In genomic region chr12:85310025-85310424, GRCh38 we compare ENCODE assay signal across 20 cellular contexts. TPM values are rescaled to one million over a fixed set of nuclear protein-coding genes. Genes with fewer than 3 reads are reported as not detected.
DNase-seq lines count a peak whose midpoint lies in the region; ATAC-seq and TF ChIP-seq lines count a peak whose summit lies in the region.
"Had no signal": no experiment of that assay in that cellular context is flagged by ENCODE, and none has a peak within 500 bp of the region (broad histone marks: within the 10 kb centered on the region; RNA-seq: fewer than 3 reads in every experiment).

No MANE protein-coding gene starts in this region.

- no peaks in the 10 kb centered on the region for H3K9me3 ChIP-seq in PC-3 (ENCODE audit: low read length)
- H3K9me3 ChIP-seq: A549, BE2C, HAP-1, Peyer's patch, SJSA1 had no signal

- no peaks in the 10 kb centered on the region for H3K36me3 ChIP-seq in PC-3 (ENCODE audit: low read depth, low read length)
- H3K36me3 ChIP-seq: BE2C, HAP-1, Peyer's patch, SJSA1 had no signal

- no peak overlapping the region for H3K27ac ChIP-seq in PC-3 (ENCODE audit: low read length)
- H3K27ac ChIP-seq: A549, Peyer's patch, SJSA1 had no signal

- H3K9me2 ChIP-seq in PC-3 (replicated peaks; ENCODE audit: low read length) = no peaks in the 10 kb centered on the region

- no peak overlapping the region for H3K9ac ChIP-seq in PC-3 (ENCODE audit: low read length)

- POLR2A ChIA-PET in PC-3 (lab: Charles Lee; ENCODE audit: unreplicated experiment) = interaction anchor here (0.7 kb wide), 1 partner anchor 15 kb away, joined by 3 read pairs; no protein-coding TSS in a partner anchor

- TF ChIP-seq CTCF in GM12873 (IDR thresholded peaks at IDR 0.05; ENCODE audit: insufficient read depth, low read depth, low read length, missing control alignments) (peak; percentile 6), PC-3 (conservative IDR thresholded peaks at IDR 0.05; ENCODE audit: low read depth, low read length) (no peak)

- intact Hi-C loops in PC-3 (cut with micrococcal nuclease) = loop anchor here (2.0 kb wide), 1 partner anchor 153 kb away; no protein-coding TSS in a partner anchor

- H3K79me2 ChIP-seq in PC-3 (ENCODE audit: low read length) = no peaks in the 10 kb centered on the region

- H3F3A ChIP-seq in PC-3 (ENCODE audit: low read length, unreplicated experiment) = no peaks in the 10 kb centered on the region

- H3K27me3 ChIP-seq in PC-3 (ENCODE audit: low read length) = peaks cover 17% of the 10 kb centered on the region
- H3K27me3 ChIP-seq: Peyer's patch, SJSA1 had no signal

- DNase-seq in PC-3 (peak; percentile 45), left kidney (ENCODE audit: low read depth, low spot score) (peak; percentile 38), SW 1271 (lab: John Stamatoyannopoulos, UW) (no peak), hepatic stellate cell (ENCODE audit: low spot score) (no peak), NCI-H1048 (lab: John Stamatoyannopoulos, UW) (no peak), DMS114 treated with DMSO at 0.1 percent for 48 hours (lab: John Stamatoyannopoulos, UW; ENCODE audit: unreplicated experiment) (no peak)
- DNase-seq: BE2C; DMS79 treated with DMSO at 0.1 percent for 48 hours; NCI-H1436; NCI-H1930; NCI-H2227 treated with DMSO at 0.1 percent for 48 hours; NCI-H510A; NK-92 treated with Interleukin-12 subunit alpha and Interleukin-12 subunit beta, amount 100 ng/mL, for 24 hours; Peyer's patch had no signal

- peak; percentile 80 for ATAC-seq in PC-3
- ATAC-seq: GM23338 had no signal

- no peak overlapping the region for H2AFZ ChIP-seq in PC-3 (ENCODE audit: low read length)

- no peaks in the 10 kb centered on the region for H4K20me1 ChIP-seq in PC-3 (ENCODE audit: low read length)

- CTCF ChIA-PET in PC-3 (lab: Charles Lee) = interaction anchor here (0.6 to 1.9 kb wide), 2 partner anchors 132 to 164 kb away, joined by 4 to 5 read pairs; no protein-coding TSS in a partner anchor

- no peak overlapping the region for H3K4me2 ChIP-seq in PC-3 (ENCODE audit: low read length)
- H3K4me2 ChIP-seq: GM23338 had no signal

- BruUV-seq in PC-3 (replicated peaks; lab: Mats Ljungman, UMichigan) = no TSS peak

- H3K4me3 ChIP-seq in PC-3 (ENCODE audit: low read length) = no peak overlapping the region
- H3K4me3 ChIP-seq: A549, GM23338, HAP-1, Peyer's patch, SJSA1 had no signal

- H3K4me1 ChIP-seq in PC-3 (ENCODE audit: insufficient read depth, low read length) = no peaks in the 10 kb centered on the region
- H3K4me1 ChIP-seq: A549, BE2C, HAP-1, Peyer's patch, SJSA1 had no signal

RNA-seq across cellular contexts. Expression of gene ALX1, which starts 30.0 kb away (rescaled TPM):
- total RNA-seq in PC-3 (2014; rRNA removed) = not detected in 2 replicates
- total RNA-seq: M059J, Peyer's patch, SJSA1 had no signal

Comparison
In these comparisons a context has a peak if more than half of its experiments do, and no peak if none do; other contexts are left out.
1. DNase-seq: peak in PC-3 (single experiment) and left kidney (single experiment); none in SW 1271 (0 of 2), hepatic stellate cell (single experiment), NCI-H1048 (single experiment) and DMS114 treated with DMSO at 0.1 percent for 48 hours (single experiment).